In genomic region chr2:68320118-68320641, GRCh38 we compare ENCODE assay signal across 9 cellular contexts. TPM values are rescaled to one million over a fixed set of nuclear protein-coding genes. Genes with fewer than 3 reads are reported as not detected.
DNase-seq lines count a peak whose midpoint lies in the region; ATAC-seq and TF ChIP-seq lines count a peak whose summit lies in the region.
"Had no signal": no experiment of that assay in that cellular context is flagged by ENCODE, and none has a peak within 500 bp of the region (broad histone marks: within the 10 kb centered on the region; RNA-seq: fewer than 3 reads in every experiment).

No MANE protein-coding gene starts in this region.

- TF ChIP-seq CTCF in WTC11 (IDR thresholded peaks at IDR 0.05): no peak

- peak; percentile 62 for ATAC-seq in WTC11
- ATAC-seq in GM21723 (IDR thresholded peaks at IDR 0.05; ENCODE audit: unreplicated experiment): no peak

- POLR2A ChIA-PET in WTC11 (lab: Charles Lee): no interaction called here

- no peaks in the 10 kb centered on the region for H3K9me3 Mint-ChIP-seq in WTC11

- CTCF ChIA-PET in WTC11 (lab: Charles Lee): interaction anchor here (0.6 to 2.2 kb wide), 9 partner anchors 28 to 402 kb away, joined by 3 to 15 read pairs (median 5); partner anchors contain the start of gene PPP3R1

- H3K4me1 Mint-ChIP-seq in WTC11: peaks cover 12% of the 10 kb centered on the region

- peaks cover 68% of the 10 kb centered on the region for H3K27me3 Mint-ChIP-seq in WTC11 (ENCODE audit: low read depth)

- intact Hi-C loops in head of caudate nucleus (cut with DNase I): no loop called here

- peak overlapping the region; percentile 78 for H3K4me3 Mint-ChIP-seq in WTC11

- H3K36me3 Mint-ChIP-seq in WTC11: no peaks in the 10 kb centered on the region

- no peak overlapping the region for H3K27ac Mint-ChIP-seq in WTC11

- peak; percentile 82 for DNase-seq in DMS 273 (lab: John Stamatoyannopoulos, UW; ENCODE audit: unreplicated experiment)
- DNase-seq in NCI-H1105 (lab: John Stamatoyannopoulos, UW): peak; percentile 73
- DNase-seq in WTC11 (ENCODE audit: low spot score): peak; percentile 59
- DNase-seq in head of caudate nucleus: peak in 32 of 42 donors; percentile 5 to 58 (median 24)
- DNase-seq in putamen (ENCODE audit: low spot score): peak; percentile 27
- DNase-seq in NCI-H1048 (lab: John Stamatoyannopoulos, UW): no peak
- no peak for DNase-seq in occipital lobe (lab: John Stamatoyannopoulos, UW)

TF ChIP-seq in WTC11, 78 proteins besides CTCF, POLR2A, EP300 and RAD21:
- TF ChIP-seq FOXP4 (CRISPR knock-in tag; IDR thresholded peaks at IDR 0.05) (0 out of 2 replicates have a peak, but pooled peaks have one; percentile 28), NFE2L1 (CRISPR knock-in tag; IDR thresholded peaks at IDR 0.05) (0 out of 2 replicates have a peak, but pooled peaks have one; percentile 62), E2F1 (CRISPR knock-in tag; IDR thresholded peaks at IDR 0.05) (no peak), MAX (CRISPR knock-in tag; IDR thresholded peaks at IDR 0.05) (0 out of 2 replicates have a peak, but pooled peaks have one; percentile 16), OVOL2 (CRISPR knock-in tag; IDR thresholded peaks at IDR 0.05; ENCODE audit: borderline replicate concordance) (no peak)
TF ChIP-seq in WTC11: peak in this region for 3.

RNA-seq across cellular contexts. Expression of gene CNRIP1, which starts 0.4 kb away (rescaled TPM):
- total RNA-seq in WTC11 (2021) (1.3 to 1.6 TPM (median 1.4 TPM) in 3 replicates), occipital lobe (74.2 TPM)

RNA-seq across cellular contexts. Expression of gene PLEK, which starts 44.9 kb away (rescaled TPM):
- 0.26 to 0.46 TPM (median 0.37 TPM) in 3 replicates for total RNA-seq in WTC11 (2021)
- 3.0 TPM for total RNA-seq in occipital lobe
- total RNA-seq: HT1080 had no signal

Comparison
In these comparisons a context has a peak if more than half of its experiments do, and no peak if none do; other contexts are left out.
1. DNase-seq: peak in DMS 273 (single experiment), NCI-H1105 (single experiment), WTC11 (single experiment), head of caudate nucleus (32 of 42) and putamen (single experiment); none in NCI-H1048 (single experiment) and occipital lobe (single experiment).
2. RNA of gene CNRIP1, which starts 0.4 kb away (total RNA-seq): 74.2 TPM in occipital lobe (single experiment); 1.3 to 1.6 TPM in WTC11; every median in the first group is over 10 times any median in the second.